Comparison of ENCODE assay signal across 1 cellular context in the genomic region with DNA sequence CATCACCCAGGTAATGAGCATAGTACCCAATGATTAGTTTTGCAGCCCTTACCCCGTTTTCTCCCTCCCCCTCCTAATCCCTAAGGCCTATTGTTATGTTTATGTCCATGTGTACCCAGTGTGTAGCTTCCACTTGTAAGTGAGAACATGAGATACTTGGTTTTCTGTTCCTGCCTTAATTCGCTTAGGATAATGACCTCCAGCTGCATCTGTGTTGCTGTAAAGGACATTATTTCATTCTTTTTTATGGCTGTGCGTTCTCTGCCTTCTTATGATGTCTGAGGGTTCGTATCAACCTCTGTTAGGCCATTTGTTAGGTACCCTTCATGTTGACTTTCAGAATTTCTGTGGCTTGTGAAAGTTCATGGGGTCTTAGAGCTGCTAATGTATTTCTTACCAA.
A peak's percentile ranks its signal among the peaks of the same experiment; 100 is the strongest.
TF ChIP-seq lines count a peak whose summit lies in the region.

No MANE protein-coding gene starts in this region.

TF ChIP-seq in H1, 55 proteins besides CTCF, POLR2A, EP300 and RAD21:
- no peak for TF ChIP-seq CBX5 (IDR thresholded peaks at IDR 0.05; ENCODE audit: low read depth, low read length)
- peak; percentile 40 for TF ChIP-seq ASH2L (IDR thresholded peaks at IDR 0.05; ENCODE audit: low read length)
